ENCODE assay signal across 23 cellular contexts in genomic region chr4:105291920-105292319, GRCh38.
"Had no signal": no experiment of that assay in that cellular context is flagged by ENCODE, and none has a peak within 500 bp of the region (broad histone marks: within the 10 kb centered on the region; RNA-seq: fewer than 3 reads in every experiment).

No MANE protein-coding gene starts in this region.

- H3K27me3 ChIP-seq: esophagus muscularis mucosa, heart right ventricle, neural progenitor cell, testis, vagina had no signal

- DNase-seq: activated CD4-positive, alpha-beta T cell treated with anti-CD3 and anti-CD28 coated beads, Interleukin-2, amount 10 ng/mL, durations not matched to agents 7 days and 5 days; activated CD4-positive, CD25-positive, alpha-beta regulatory T cell treated with anti-CD3 and anti-CD28 coated beads, Interleukin-2, amount 50 U/mL, for 72 hours; activated CD8-positive, alpha-beta T cell treated with anti-CD3 and anti-CD28 coated beads, Interleukin-2, amount 10 ng/mL, durations not matched to agents 7 days and 5 days; activated gamma-delta T cell treated with Interleukin-2 at 50 U/mL for 16 hours; foreskin fibroblast; heart right ventricle; lower lobe of right lung; naive thymus-derived CD4-positive, alpha-beta T cell; posterior cingulate gyrus; stimulated activated CD4-positive, alpha-beta T cell treated with anti-CD3 and anti-CD28 coated beads, Interleukin-15, amount 100 ng/mL, for 24 hours; testis; trophoblast cell; WERI-Rb-1 had no signal

- H3K9me3 ChIP-seq: lower lobe of right lung, testis, vagina had no signal

- H3K4me1 Mint-ChIP-seq: activated naive CD4-positive, alpha-beta T cell treated with anti-CD3 and anti-CD28 coated beads, Interleukin-2, amount 50 U/mL, for 24 hours; central memory CD8-positive, alpha-beta T cell; neural progenitor cell; stimulated activated memory B cell treated with anti-CD40 and anti-IgM and Interleukin-4, amounts not matched to agents 10 μg/mL and 1 μg/mL and 100 μg/mL, for 72 hours had no signal

- H3K4me1 ChIP-seq: esophagus muscularis mucosa, lower lobe of right lung, neural progenitor cell, testis, vagina had no signal

- H3K27me3 Mint-ChIP-seq: activated CD4-positive, alpha-beta T cell treated with anti-CD3 and anti-CD28 coated beads, Interleukin-2, amount 10 ng/mL, durations not matched to agents 7 days and 5 days; activated naive CD4-positive, alpha-beta T cell treated with anti-CD3 and anti-CD28 coated beads, Interleukin-2, amount 50 U/mL, for 24 hours; central memory CD8-positive, alpha-beta T cell; stimulated activated memory B cell treated with anti-CD40 and anti-IgM and Interleukin-4, amounts not matched to agents 10 μg/mL and 1 μg/mL and 100 μg/mL, for 72 hours had no signal

- ATAC-seq: activated CD8-positive, alpha-beta T cell treated with anti-CD3 and anti-CD28 coated beads, Interleukin-2, amount 10 ng/mL, durations not matched to agents 7 days and 5 days; heart right ventricle; left lobe of liver; lower lobe of right lung; naive thymus-derived CD4-positive, alpha-beta T cell; sciatic nerve; stimulated activated memory B cell treated with anti-CD40 and anti-IgM and Interleukin-4, amounts not matched to agents 10 μg/mL and 1 μg/mL and 100 μg/mL, for 72 hours had no signal

- H3K36me3 Mint-ChIP-seq: neural progenitor cell had no signal

- H3K4me2 ChIP-seq: neural progenitor cell, smooth muscle cell had no signal

- H3K36me3 ChIP-seq: esophagus muscularis mucosa, heart right ventricle, lower lobe of right lung, neural progenitor cell, vagina, WERI-Rb-1 had no signal

- H3K9ac ChIP-seq: neural progenitor cell had no signal

- H3K27ac ChIP-seq: coronary artery, esophagus muscularis mucosa, heart right ventricle, lower lobe of right lung, neural progenitor cell, testis, vagina, WERI-Rb-1 had no signal

- H3K4me3 ChIP-seq: coronary artery, esophagus muscularis mucosa, heart right ventricle, lower lobe of right lung, neural progenitor cell, smooth muscle cell, testis, vagina had no signal

- H2AFZ ChIP-seq: neural progenitor cell had no signal

- H3K9me3 Mint-ChIP-seq: activated naive CD4-positive, alpha-beta T cell treated with anti-CD3 and anti-CD28 coated beads, Interleukin-2, amount 50 U/mL, for 24 hours had no signal

- H3K27ac Mint-ChIP-seq: activated CD4-positive, alpha-beta T cell treated with anti-CD3 and anti-CD28 coated beads, Interleukin-2, amount 10 ng/mL, durations not matched to agents 7 days and 5 days; activated CD8-positive, alpha-beta T cell treated with anti-CD3 and anti-CD28 coated beads, Interleukin-2, amount 10 ng/mL, durations not matched to agents 7 days and 5 days; activated naive CD4-positive, alpha-beta T cell treated with anti-CD3 and anti-CD28 coated beads, Interleukin-2, amount 50 U/mL, for 24 hours; naive thymus-derived CD4-positive, alpha-beta T cell; neural progenitor cell; stimulated activated memory B cell treated with anti-CD40 and anti-IgM and Interleukin-4, amounts not matched to agents 10 μg/mL and 1 μg/mL and 100 μg/mL, for 72 hours had no signal

- H3K4me3 Mint-ChIP-seq: activated CD4-positive, alpha-beta T cell treated with anti-CD3 and anti-CD28 coated beads, Interleukin-2, amount 10 ng/mL, durations not matched to agents 7 days and 5 days; activated CD8-positive, alpha-beta T cell treated with anti-CD3 and anti-CD28 coated beads, Interleukin-2, amount 10 ng/mL, durations not matched to agents 7 days and 5 days; activated naive CD4-positive, alpha-beta T cell treated with anti-CD3 and anti-CD28 coated beads, Interleukin-2, amount 50 U/mL, for 24 hours; central memory CD8-positive, alpha-beta T cell; naive thymus-derived CD4-positive, alpha-beta T cell; neural progenitor cell; stimulated activated memory B cell treated with anti-CD40 and anti-IgM and Interleukin-4, amounts not matched to agents 10 μg/mL and 1 μg/mL and 100 μg/mL, for 72 hours had no signal
